Comparison of ENCODE assay signal across 1 cellular context in the genomic region with DNA sequence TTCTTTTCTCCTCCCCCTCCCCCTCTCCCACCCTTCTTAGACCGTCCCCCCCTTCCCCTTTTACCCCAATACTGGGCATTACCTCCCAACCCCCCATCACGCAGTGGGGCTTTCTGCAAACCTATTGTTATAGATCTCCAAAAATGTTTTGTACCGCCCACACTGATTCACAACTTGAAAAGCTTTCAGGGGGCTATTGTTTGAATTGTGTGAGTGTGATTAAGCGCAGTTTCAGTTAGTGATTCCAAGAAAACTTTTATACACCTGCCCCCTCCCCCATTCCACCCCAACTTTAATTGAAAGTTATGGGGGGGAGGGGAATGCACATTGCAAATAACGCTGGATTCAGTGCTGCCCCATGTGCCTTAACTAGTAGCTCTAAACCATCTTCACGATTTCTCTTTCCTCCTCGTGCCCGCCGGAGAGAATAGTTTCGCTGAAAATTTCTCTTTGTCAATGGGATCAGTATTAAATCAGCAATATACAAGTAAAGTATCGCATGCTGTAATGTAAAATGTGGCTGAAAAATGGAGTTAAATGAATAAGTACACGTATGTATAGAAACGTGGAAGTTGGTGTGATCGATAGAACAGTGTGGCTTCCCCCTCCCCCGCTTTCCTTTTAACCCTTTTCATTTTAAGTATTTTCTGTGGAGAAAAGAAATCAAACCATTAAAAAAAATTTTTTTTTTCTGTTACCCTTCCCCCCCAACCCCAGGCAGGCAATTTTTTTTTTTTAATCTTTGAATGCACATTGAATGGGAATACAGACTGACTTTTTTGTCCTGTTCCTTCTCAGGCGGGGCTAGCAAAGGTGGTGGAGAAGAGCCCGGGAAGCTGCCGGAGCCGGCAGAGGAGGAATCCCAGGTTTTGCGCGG.
TF ChIP-seq lines count a peak whose summit lies in the region.

No MANE protein-coding gene starts in this region.

TF ChIP-seq in HepG2, 621 proteins besides CTCF, POLR2A, EP300 and RAD21 (continued from another document and continues in another):
- TF ChIP-seq ZBTB40 (IDR thresholded peaks at IDR 0.05), result no peak
- TF ChIP-seq ZBTB40 (CRISPR knock-in tag; IDR thresholded peaks at IDR 0.05), result no peak
- TF ChIP-seq, protein P1, sequence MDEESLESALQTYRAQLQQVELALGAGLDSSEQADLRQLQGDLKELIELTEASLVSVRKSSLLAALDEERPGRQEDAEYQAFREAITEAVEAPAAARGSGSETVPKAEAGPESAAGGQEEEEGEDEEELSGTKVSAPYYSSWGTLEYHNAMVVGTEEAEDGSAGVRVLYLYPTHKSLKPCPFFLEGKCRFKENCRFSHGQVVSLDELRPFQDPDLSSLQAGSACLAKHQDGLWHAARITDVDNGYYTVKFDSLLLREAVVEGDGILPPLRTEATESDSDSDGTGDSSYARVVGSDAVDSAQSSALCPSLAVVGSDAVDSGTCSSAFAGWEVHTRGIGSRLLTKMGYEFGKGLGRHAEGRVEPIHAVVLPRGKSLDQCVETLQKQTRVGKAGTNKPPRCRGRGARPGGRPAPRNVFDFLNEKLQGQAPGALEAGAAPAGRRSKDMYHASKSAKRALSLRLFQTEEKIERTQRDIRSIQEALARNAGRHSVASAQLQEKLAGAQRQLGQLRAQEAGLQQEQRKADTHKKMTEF (CRISPR knock-in tag; IDR thresholded peaks at IDR 0.05), result no peak
- TF ChIP-seq CBX2 (IDR thresholded peaks at IDR 0.05; ENCODE audit: low read depth, low read length), result no peak
- TF ChIP-seq CBX2 (CRISPR knock-in tag; IDR thresholded peaks at IDR 0.05; ENCODE audit: low read depth), result no peak
- TF ChIP-seq, protein P2, sequence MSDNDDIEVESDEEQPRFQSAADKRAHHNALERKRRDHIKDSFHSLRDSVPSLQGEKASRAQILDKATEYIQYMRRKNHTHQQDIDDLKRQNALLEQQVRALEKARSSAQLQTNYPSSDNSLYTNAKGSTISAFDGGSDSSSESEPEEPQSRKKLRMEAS (IDR thresholded peaks at IDR 0.05), result peak; percentile 22; the same call in 1 of the 2 replicates
- TF ChIP-seq, protein P3, sequence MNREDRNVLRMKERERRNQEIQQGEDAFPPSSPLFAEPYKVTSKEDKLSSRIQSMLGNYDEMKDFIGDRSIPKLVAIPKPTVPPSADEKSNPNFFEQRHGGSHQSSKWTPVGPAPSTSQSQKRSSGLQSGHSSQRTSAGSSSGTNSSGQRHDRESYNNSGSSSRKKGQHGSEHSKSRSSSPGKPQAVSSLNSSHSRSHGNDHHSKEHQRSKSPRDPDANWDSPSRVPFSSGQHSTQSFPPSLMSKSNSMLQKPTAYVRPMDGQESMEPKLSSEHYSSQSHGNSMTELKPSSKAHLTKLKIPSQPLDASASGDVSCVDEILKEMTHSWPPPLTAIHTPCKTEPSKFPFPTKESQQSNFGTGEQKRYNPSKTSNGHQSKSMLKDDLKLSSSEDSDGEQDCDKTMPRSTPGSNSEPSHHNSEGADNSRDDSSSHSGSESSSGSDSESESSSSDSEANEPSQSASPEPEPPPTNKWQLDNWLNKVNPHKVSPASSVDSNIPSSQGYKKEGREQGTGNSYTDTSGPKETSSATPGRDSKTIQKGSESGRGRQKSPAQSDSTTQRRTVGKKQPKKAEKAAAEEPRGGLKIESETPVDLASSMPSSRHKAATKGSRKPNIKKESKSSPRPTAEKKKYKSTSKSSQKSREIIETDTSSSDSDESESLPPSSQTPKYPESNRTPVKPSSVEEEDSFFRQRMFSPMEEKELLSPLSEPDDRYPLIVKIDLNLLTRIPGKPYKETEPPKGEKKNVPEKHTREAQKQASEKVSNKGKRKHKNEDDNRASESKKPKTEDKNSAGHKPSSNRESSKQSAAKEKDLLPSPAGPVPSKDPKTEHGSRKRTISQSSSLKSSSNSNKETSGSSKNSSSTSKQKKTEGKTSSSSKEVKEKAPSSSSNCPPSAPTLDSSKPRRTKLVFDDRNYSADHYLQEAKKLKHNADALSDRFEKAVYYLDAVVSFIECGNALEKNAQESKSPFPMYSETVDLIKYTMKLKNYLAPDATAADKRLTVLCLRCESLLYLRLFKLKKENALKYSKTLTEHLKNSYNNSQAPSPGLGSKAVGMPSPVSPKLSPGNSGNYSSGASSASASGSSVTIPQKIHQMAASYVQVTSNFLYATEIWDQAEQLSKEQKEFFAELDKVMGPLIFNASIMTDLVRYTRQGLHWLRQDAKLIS (CRISPR knock-in tag; IDR thresholded peaks at IDR 0.05), result 0 out of 2 replicates have a peak, but pooled peaks have one; percentile 28
- TF ChIP-seq, protein P4, sequence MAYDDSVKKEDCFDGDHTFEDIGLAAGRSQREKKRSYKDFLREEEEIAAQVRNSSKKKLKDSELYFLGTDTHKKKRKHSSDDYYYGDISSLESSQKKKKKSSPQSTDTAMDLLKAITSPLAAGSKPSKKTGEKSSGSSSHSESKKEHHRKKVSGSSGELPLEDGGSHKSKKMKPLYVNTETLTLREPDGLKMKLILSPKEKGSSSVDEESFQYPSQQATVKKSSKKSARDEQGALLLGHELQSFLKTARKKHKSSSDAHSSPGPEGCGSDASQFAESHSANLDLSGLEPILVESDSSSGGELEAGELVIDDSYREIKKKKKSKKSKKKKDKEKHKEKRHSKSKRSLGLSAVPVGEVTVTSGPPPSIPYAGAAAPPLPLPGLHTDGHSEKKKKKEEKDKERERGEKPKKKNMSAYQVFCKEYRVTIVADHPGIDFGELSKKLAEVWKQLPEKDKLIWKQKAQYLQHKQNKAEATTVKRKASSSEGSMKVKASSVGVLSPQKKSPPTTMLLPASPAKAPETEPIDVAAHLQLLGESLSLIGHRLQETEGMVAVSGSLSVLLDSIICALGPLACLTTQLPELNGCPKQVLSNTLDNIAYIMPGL (CRISPR knock-in tag; IDR thresholded peaks at IDR 0.05; ENCODE audit: borderline replicate concordance in 1 of 2, low read depth in 1 of 2), result peak in 1 of 2 experiments; percentile 20; a peak in 1 of 4 replicates
- TF ChIP-seq, protein P5, sequence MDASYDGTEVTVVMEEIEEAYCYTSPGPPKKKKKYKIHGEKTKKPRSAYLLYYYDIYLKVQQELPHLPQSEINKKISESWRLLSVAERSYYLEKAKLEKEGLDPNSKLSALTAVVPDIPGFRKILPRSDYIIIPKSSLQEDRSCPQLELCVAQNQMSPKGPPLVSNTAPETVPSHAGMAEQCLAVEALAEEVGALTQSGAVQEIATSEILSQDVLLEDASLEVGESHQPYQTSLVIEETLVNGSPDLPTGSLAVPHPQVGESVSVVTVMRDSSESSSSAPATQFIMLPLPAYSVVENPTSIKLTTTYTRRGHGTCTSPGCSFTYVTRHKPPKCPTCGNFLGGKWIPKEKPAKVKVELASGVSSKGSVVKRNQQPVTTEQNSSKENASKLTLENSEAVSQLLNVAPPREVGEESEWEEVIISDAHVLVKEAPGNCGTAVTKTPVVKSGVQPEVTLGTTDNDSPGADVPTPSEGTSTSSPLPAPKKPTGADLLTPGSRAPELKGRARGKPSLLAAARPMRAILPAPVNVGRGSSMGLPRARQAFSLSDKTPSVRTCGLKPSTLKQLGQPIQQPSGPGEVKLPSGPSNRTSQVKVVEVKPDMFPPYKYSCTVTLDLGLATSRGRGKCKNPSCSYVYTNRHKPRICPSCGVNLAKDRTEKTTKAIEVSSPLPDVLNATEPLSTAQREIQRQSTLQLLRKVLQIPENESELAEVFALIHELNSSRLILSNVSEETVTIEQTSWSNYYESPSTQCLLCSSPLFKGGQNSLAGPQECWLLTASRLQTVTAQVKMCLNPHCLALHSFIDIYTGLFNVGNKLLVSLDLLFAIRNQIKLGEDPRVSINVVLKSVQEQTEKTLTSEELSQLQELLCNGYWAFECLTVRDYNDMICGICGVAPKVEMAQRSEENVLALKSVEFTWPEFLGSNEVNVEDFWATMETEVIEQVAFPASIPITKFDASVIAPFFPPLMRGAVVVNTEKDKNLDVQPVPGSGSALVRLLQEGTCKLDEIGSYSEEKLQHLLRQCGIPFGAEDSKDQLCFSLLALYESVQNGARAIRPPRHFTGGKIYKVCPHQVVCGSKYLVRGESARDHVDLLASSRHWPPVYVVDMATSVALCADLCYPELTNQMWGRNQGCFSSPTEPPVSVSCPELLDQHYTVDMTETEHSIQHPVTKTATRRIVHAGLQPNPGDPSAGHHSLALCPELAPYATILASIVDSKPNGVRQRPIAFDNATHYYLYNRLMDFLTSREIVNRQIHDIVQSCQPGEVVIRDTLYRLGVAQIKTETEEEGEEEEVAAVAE (CRISPR knock-in tag; IDR thresholded peaks at IDR 0.05; ENCODE audit: borderline replicate concordance), result peak; percentile 17; the same call in 1 of the 2 replicates
- no peak for TF ChIP-seq SOX6 (IDR thresholded peaks at IDR 0.05)
- 0 out of 2 replicates have a peak, but pooled peaks have one; percentile 1 for TF ChIP-seq SOX6 (CRISPR knock-in tag; IDR thresholded peaks at IDR 0.05)
- TF ChIP-seq ZNF33A (CRISPR knock-in tag; IDR thresholded peaks at IDR 0.05; ENCODE audit: borderline replicate concordance), result no peak
- TF ChIP-seq HNRNPK (IDR thresholded peaks at IDR 0.05; ENCODE audit: low read depth, low read length, poor library complexity, severe bottlenecking), result peak; percentile 24
- TF ChIP-seq SOX13 (IDR thresholded peaks at IDR 0.05), result no peak
- no peak for TF ChIP-seq SOX13 (CRISPR knock-in tag; conservative IDR thresholded peaks at IDR 0.05 in 1 of 2, IDR thresholded peaks at IDR 0.05 in 1 of 2)
- TF ChIP-seq ZNF652 (CRISPR knock-in tag; IDR thresholded peaks at IDR 0.05; ENCODE audit: borderline replicate concordance, low read depth), result peak; percentile 79
- 0 out of 2 replicates have a peak, but pooled peaks have one; percentile 19 for TF ChIP-seq ZNF430 (CRISPR knock-in tag; IDR thresholded peaks at IDR 0.05)
- TF ChIP-seq ARID3A (IDR thresholded peaks at IDR 0.05; ENCODE audit: low read depth, low read length), result peak; percentile 58
- TF ChIP-seq RBFOX2 (IDR thresholded peaks at IDR 0.05; ENCODE audit: low read depth, low read length), result peak; percentile 38; the same call in 1 of the 2 replicates
- TF ChIP-seq ZNF83 (CRISPR knock-in tag; IDR thresholded peaks at IDR 0.05; ENCODE audit: borderline replicate concordance), result no peak
- TF ChIP-seq ZC3H4 (CRISPR knock-in tag; IDR thresholded peaks at IDR 0.05; ENCODE audit: borderline replicate concordance), result 0 out of 2 replicates have a peak, but pooled peaks have one; percentile 34
- TF ChIP-seq TAF1 (CRISPR knock-in tag; IDR thresholded peaks at IDR 0.05), result peak; percentile 9; the same call in 1 of the 2 replicates
